Comparison of ENCODE assay signal across 18 cellular contexts in genomic region chr14:61625171-61625570, GRCh38.
DNase-seq lines count a peak whose midpoint lies in the region; ATAC-seq and TF ChIP-seq lines count a peak whose summit lies in the region.
"Had no signal": no experiment of that assay in that cellular context is flagged by ENCODE, and none has a peak within 500 bp of the region (broad histone marks: within the 10 kb centered on the region; RNA-seq: fewer than 3 reads in every experiment).

No MANE protein-coding gene starts in this region.

- H3K27me3 Mint-ChIP-seq in activated CD4-positive, alpha-beta memory T cell treated with anti-CD3 and anti-CD28 coated beads, Interleukin-2, amount 10 ng/mL, durations not matched to agents 7 days and 5 days: no peaks in the 10 kb centered on the region
- H3K27me3 Mint-ChIP-seq: activated naive CD8-positive, alpha-beta T cell treated with anti-CD3 and anti-CD28 coated beads, Interleukin-2, amount 10 ng/mL, durations not matched to agents 7 days and 5 days; activated T-cell treated with anti-CD3 and anti-CD28 coated beads, Interleukin-2, amount 50 U/mL, for 24 hours; type B pancreatic cell had no signal

- peaks cover 24% of the 10 kb centered on the region for H3K4me1 Mint-ChIP-seq in activated CD4-positive, alpha-beta memory T cell treated with anti-CD3 and anti-CD28 coated beads, Interleukin-2, amount 10 ng/mL, durations not matched to agents 7 days and 5 days

- POLR2A ChIA-PET in HEK293T (lab: Yijun Ruan, JAX): no interaction called here
- POLR2A ChIA-PET in activated CD4-positive, alpha-beta memory T cell treated with anti-CD3 and anti-CD28 coated beads, Interleukin-2, amount 10 ng/mL, durations not matched to agents 7 days and 5 days (lab: Charles Lee): no interaction called here

- H3K4me3 Mint-ChIP-seq in activated CD4-positive, alpha-beta memory T cell treated with anti-CD3 and anti-CD28 coated beads, Interleukin-2, amount 10 ng/mL, durations not matched to agents 7 days and 5 days: no peak overlapping the region
- H3K4me3 Mint-ChIP-seq: activated naive CD8-positive, alpha-beta T cell treated with anti-CD3 and anti-CD28 coated beads, Interleukin-2, amount 10 ng/mL, durations not matched to agents 7 days and 5 days; activated T-cell treated with anti-CD3 and anti-CD28 coated beads, Interleukin-2, amount 50 U/mL, for 24 hours; type B pancreatic cell had no signal

- DNase-seq in Caki2 (ENCODE audit: low read depth) (peak; percentile 23), HCEC 1CT (peak; percentile 42), SW480 (ENCODE audit: low spot score) (peak; percentile 27), islet precursor cell (peak; percentile 65), 8988T (no peak), HEK293T (ENCODE audit: extremely low spot score) (no peak)
- no peak for DNase-seq in activated CD4-positive, alpha-beta memory T cell treated with anti-CD3 and anti-CD28 coated beads, Interleukin-2, amount 10 ng/mL, durations not matched to agents 7 days and 5 days
- DNase-seq: activated CD4-positive, alpha-beta T cell treated with anti-CD3 and anti-CD28 coated beads, Interleukin-2, amount 50 U/mL, for 1 hour; activated naive CD8-positive, alpha-beta T cell treated with anti-CD3 and anti-CD28 coated beads, Interleukin-2, amount 10 ng/mL, durations not matched to agents 7 days and 5 days; activated T-cell treated with anti-CD3 and anti-CD28 coated beads, Interleukin-2, amount 50 U/mL, for 24 hours; C1 segment of cervical spinal cord; central memory CD4-positive, alpha-beta T cell; DMS79 treated with DMSO at 0.1 percent for 48 hours; effector CD4-positive, alpha-beta T cell; NCI-H187 treated with DMSO at 0.1 percent for 48 hours; stimulated activated naive CD4-positive, alpha-beta T cell had no signal

- CTCF ChIA-PET in HEK293T (lab: Yijun Ruan, JAX): no interaction called here
- CTCF ChIA-PET in activated CD4-positive, alpha-beta memory T cell treated with anti-CD3 and anti-CD28 coated beads, Interleukin-2, amount 10 ng/mL, durations not matched to agents 7 days and 5 days (lab: Charles Lee): no interaction called here

- H3K36me3 Mint-ChIP-seq in activated CD4-positive, alpha-beta memory T cell treated with anti-CD3 and anti-CD28 coated beads, Interleukin-2, amount 10 ng/mL, durations not matched to agents 7 days and 5 days (ENCODE audit: low read depth): peaks cover 9% of the 10 kb centered on the region
- H3K36me3 Mint-ChIP-seq: type B pancreatic cell had no signal

- H3K9me3 Mint-ChIP-seq in activated CD4-positive, alpha-beta memory T cell treated with anti-CD3 and anti-CD28 coated beads, Interleukin-2, amount 10 ng/mL, durations not matched to agents 7 days and 5 days: peaks cover 3% of the 10 kb centered on the region

- in situ Hi-C loops in Caki2 (cut with HindIII; ENCODE audit: low pct_unique_long_range_greater_than_20kb, low sequenced_read_pairs): no loop called here

- no peak overlapping the region for H3K27ac Mint-ChIP-seq in activated CD4-positive, alpha-beta memory T cell treated with anti-CD3 and anti-CD28 coated beads, Interleukin-2, amount 10 ng/mL, durations not matched to agents 7 days and 5 days
- H3K27ac Mint-ChIP-seq: activated naive CD8-positive, alpha-beta T cell treated with anti-CD3 and anti-CD28 coated beads, Interleukin-2, amount 10 ng/mL, durations not matched to agents 7 days and 5 days; activated T-cell treated with anti-CD3 and anti-CD28 coated beads, Interleukin-2, amount 50 U/mL, for 24 hours; type B pancreatic cell had no signal

- ATAC-seq in GM21619 (IDR thresholded peaks at IDR 0.05; ENCODE audit: unreplicated experiment): no peak

TF ChIP-seq in HEK293T, 16 proteins besides CTCF, POLR2A, EP300 and RAD21:
- TF ChIP-seq SUZ12 (IDR thresholded peaks at IDR 0.05): no peak
- no peak for TF ChIP-seq CTBP1 (IDR thresholded peaks at IDR 0.05; ENCODE audit: borderline replicate concordance)
- no peak for TF ChIP-seq BHLHE40 (IDR thresholded peaks at IDR 0.05; ENCODE audit: borderline replicate concordance)
- TF ChIP-seq, protein P1, sequence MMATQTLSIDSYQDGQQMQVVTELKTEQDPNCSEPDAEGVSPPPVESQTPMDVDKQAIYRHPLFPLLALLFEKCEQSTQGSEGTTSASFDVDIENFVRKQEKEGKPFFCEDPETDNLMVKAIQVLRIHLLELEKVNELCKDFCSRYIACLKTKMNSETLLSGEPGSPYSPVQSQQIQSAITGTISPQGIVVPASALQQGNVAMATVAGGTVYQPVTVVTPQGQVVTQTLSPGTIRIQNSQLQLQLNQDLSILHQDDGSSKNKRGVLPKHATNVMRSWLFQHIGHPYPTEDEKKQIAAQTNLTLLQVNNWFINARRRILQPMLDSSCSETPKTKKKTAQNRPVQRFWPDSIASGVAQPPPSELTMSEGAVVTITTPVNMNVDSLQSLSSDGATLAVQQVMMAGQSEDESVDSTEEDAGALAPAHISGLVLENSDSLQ (IDR thresholded peaks at IDR 0.05): no peak
- TF ChIP-seq FOXA1 (IDR thresholded peaks at IDR 0.05): no peak
- no peak for TF ChIP-seq ARNT (IDR thresholded peaks at IDR 0.05)
- no peak for TF ChIP-seq L3MBTL2 (conservative IDR thresholded peaks at IDR 0.05)
TF ChIP-seq in HEK293T: peak in this region for 0.

Comparison
In these comparisons a context has a peak if more than half of its experiments do, and no peak if none do; other contexts are left out.
1. DNase-seq: peak in Caki2 (single experiment), HCEC 1CT (single experiment), SW480 (single experiment) and islet precursor cell (single experiment); none in 8988T (single experiment), HEK293T (single experiment) and activated CD4-positive, alpha-beta memory T cell treated with anti-CD3 and anti-CD28 coated beads, Interleukin-2, amount 10 ng/mL, durations not matched to agents 7 days and 5 days (single experiment).